ENCODE assay signal across 19 cellular contexts in the genomic region with DNA sequence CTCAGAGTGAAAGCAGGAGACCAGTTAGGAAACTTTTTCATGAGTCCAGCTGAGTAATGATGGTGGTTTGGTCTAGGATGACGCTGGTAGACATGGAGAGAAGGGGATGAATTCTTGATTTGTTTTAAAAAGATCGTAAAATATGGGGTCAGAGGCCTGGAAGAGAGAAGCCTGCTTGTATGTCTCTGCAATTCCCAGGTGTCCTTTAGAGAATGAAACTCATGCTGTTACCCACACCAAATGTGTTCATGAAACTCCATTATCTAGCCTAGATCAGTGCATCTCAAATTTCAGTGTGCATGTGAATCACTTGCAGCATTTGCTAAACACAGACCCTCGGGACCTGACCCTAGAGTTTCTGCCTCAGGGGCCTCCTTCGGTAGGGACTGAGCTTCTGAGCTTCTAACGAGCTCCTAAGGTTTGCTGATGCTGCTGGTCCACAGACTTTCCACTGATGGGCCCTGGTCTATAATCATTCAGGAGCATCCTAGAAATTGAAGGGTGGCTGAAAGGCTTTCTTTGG.
"Had no signal": no experiment of that assay in that cellular context is flagged by ENCODE, and none has a peak within 500 bp of the region (broad histone marks: within the 10 kb centered on the region; RNA-seq: fewer than 3 reads in every experiment).

No MANE protein-coding gene starts in this region.

- H3K4me3 ChIP-seq: adrenal gland, cardiac muscle cell, left lung, sigmoid colon, upper lobe of right lung had no signal

- DNase-seq: activated CD4-positive, CD25-positive, alpha-beta regulatory T cell treated with anti-CD3 and anti-CD28 coated beads, Interleukin-2, amount 50 U/mL, for 72 hours; activated gamma-delta T cell; adrenal gland; dermis blood vessel endothelial cell; effector memory CD8-positive, alpha-beta T cell; foreskin keratinocyte; kidney; left lung; nucleus accumbens; posterior cingulate gyrus; sigmoid colon; stimulated activated CD4-positive, alpha-beta T cell treated with anti-CD3 and anti-CD28 coated beads, Interleukin-1b, Interleukin-23, amount 100 ng/mL, for 48 hours; stimulated activated CD8-positive, alpha-beta memory T cell treated with anti-CD3 and anti-CD28 coated beads, Interleukin-4, amount 100 ng/mL, for 48 hours; stimulated activated naive CD4-positive, alpha-beta T cell; upper lobe of right lung had no signal

- H3K27ac ChIP-seq: adrenal gland, cardiac muscle cell, foreskin keratinocyte, left lung, sigmoid colon, upper lobe of right lung had no signal

- H3K27me3 ChIP-seq: adrenal gland, cardiac muscle cell, foreskin keratinocyte, left lung, sigmoid colon, upper lobe of right lung had no signal

- H3K36me3 Mint-ChIP-seq: activated naive CD4-positive, alpha-beta T cell treated with anti-CD3 and anti-CD28 coated beads, Interleukin-2, amount 50 U/mL, for 24 hours had no signal

- H3K4me1 ChIP-seq: adrenal gland, foreskin keratinocyte, left lung, upper lobe of right lung had no signal

- H3K27me3 Mint-ChIP-seq: activated naive CD4-positive, alpha-beta T cell treated with anti-CD3 and anti-CD28 coated beads, Interleukin-2, amount 50 U/mL, for 24 hours; effector memory CD8-positive, alpha-beta T cell had no signal

- H3K4me1 Mint-ChIP-seq: activated naive CD4-positive, alpha-beta T cell treated with anti-CD3 and anti-CD28 coated beads, Interleukin-2, amount 50 U/mL, for 24 hours had no signal

- H3K4me3 Mint-ChIP-seq: activated naive CD4-positive, alpha-beta T cell treated with anti-CD3 and anti-CD28 coated beads, Interleukin-2, amount 50 U/mL, for 24 hours; effector memory CD8-positive, alpha-beta T cell; mesothelial cell of epicardium; nephron had no signal

- H3K27ac Mint-ChIP-seq: activated naive CD4-positive, alpha-beta T cell treated with anti-CD3 and anti-CD28 coated beads, Interleukin-2, amount 50 U/mL, for 24 hours; mesothelial cell of epicardium; nephron had no signal

- ATAC-seq: effector memory CD8-positive, alpha-beta T cell; foreskin keratinocyte; left lung; upper lobe of right lung had no signal

- H3K36me3 ChIP-seq: adrenal gland, cardiac muscle cell, left lung, upper lobe of right lung had no signal

- H3K9me3 ChIP-seq: adrenal gland, left lung, sigmoid colon, upper lobe of right lung had no signal

- H3K9me3 Mint-ChIP-seq: activated naive CD4-positive, alpha-beta T cell treated with anti-CD3 and anti-CD28 coated beads, Interleukin-2, amount 50 U/mL, for 24 hours; effector memory CD8-positive, alpha-beta T cell; mesothelial cell of epicardium; nephron had no signal
